12 cellular contexts compared by ENCODE assay signal in the genomic region with DNA sequence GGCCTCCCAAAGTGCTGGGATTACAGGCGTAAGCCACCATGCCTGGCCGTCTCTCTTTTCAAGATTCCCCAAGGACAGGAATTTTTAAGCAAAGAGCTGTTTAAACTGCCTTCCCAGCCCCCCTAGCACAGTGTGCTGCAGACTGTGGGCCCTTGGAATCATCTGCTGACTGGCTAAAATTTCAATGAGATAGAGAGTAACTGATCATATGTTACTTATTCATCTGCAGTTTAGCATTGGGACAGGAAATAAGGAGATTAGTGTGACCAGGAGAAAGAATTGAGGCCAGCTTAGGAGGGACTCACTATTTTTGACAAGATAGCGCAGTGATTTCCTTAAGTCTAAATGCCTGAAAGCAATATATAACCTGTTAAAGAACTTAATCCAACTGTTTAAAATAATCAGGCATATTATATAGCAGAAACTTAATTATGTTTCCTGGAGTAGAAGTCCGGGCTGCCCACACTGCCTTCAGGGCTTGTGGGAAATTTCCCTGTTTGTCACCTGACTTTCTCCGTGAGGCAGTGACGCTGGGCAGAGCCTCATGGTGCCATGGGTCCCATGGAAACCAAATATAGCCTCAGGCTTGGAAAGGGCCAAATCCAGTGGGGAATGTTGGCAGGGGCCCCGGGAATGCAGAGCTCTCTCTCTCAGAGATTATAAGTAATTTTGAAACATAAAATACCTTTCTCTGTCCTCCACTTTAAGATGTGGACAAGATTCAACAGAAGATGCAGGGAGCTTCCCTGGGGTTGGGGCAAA. TPM values are rescaled to one million over a fixed set of nuclear protein-coding genes. Genes with fewer than 3 reads are reported as not detected.
DNase-seq lines count a peak whose midpoint lies in the region; ATAC-seq lines count a peak whose summit lies in the region.
"Had no signal": no experiment of that assay in that cellular context is flagged by ENCODE, and none has a peak within 500 bp of the region (broad histone marks: within the 10 kb centered on the region; RNA-seq: fewer than 3 reads in every experiment).

No MANE protein-coding gene starts in this region.

- no peaks in the 10 kb centered on the region for H3K36me3 Mint-ChIP-seq in activated naive CD4-positive, alpha-beta T cell treated with anti-CD3 and anti-CD28 coated beads, Interleukin-2, amount 50 U/mL, for 72 hours

- peaks cover 0 to 14% of the 10 kb centered on the region in 2 experiments for H3K27me3 ChIP-seq in mesenchymal stem cell (ENCODE audit: control insufficient read depth in 1 of 2, insufficient read depth in 1 of 2, low read length in 2 of 2)

- H3K27ac Mint-ChIP-seq in activated naive CD4-positive, alpha-beta T cell treated with anti-CD3 and anti-CD28 coated beads, Interleukin-2, amount 50 U/mL, for 72 hours = peak overlapping the region in 1 of 2 donors; percentile 24
- H3K27ac Mint-ChIP-seq: activated naive CD4-positive, alpha-beta T cell treated with anti-CD3 and anti-CD28 coated beads, Interleukin-2, amount 50 U/mL, for 24 hours had no signal

- no peak overlapping the region for H2BK12ac ChIP-seq in mesenchymal stem cell (ENCODE audit: low read length in 2 of 2)

- H3K9me3 Mint-ChIP-seq in activated naive CD4-positive, alpha-beta T cell treated with anti-CD3 and anti-CD28 coated beads, Interleukin-2, amount 50 U/mL, for 72 hours = no peaks in the 10 kb centered on the region
- H3K9me3 Mint-ChIP-seq: activated naive CD4-positive, alpha-beta T cell treated with anti-CD3 and anti-CD28 coated beads, Interleukin-2, amount 50 U/mL, for 24 hours had no signal

- H3K27ac ChIP-seq in cingulate gyrus (ENCODE audit: low read depth, low read length) (peak overlapping the region; percentile 19), mesenchymal stem cell (ENCODE audit: low read length, poor library complexity, severe bottlenecking) (no peak overlapping the region)

- H3K4me1 ChIP-seq in mesenchymal stem cell (ENCODE audit: control insufficient read depth, insufficient read depth, low read depth, low read length) = no peaks in the 10 kb centered on the region

- no peak overlapping the region for H2BK120ac ChIP-seq in mesenchymal stem cell (ENCODE audit: low read depth, low read length)

- H3K4me2 ChIP-seq in mesenchymal stem cell (ENCODE audit: low read length, poor library complexity, severe bottlenecking) = no peak overlapping the region

- DNase-seq in AG08395 (ENCODE audit: low spot score) (peak; percentile 82), LoVo (ENCODE audit: low spot score) (peak; percentile 27), mesenchymal stem cell (peak; percentile 31)
- no peak for DNase-seq in stimulated activated CD4-positive, alpha-beta T cell treated with anti-CD3 and anti-CD28 coated beads, Interleukin-2, amount 100 ng/mL, for 24 hours
- DNase-seq in activated CD4-positive, CD25-positive, alpha-beta regulatory T cell treated with anti-CD3 and anti-CD28 coated beads, Interleukin-2, amount 50 U/mL, for 72 hours = no peak
- no peak for DNase-seq in activated naive CD4-positive, alpha-beta T cell treated with anti-CD3 and anti-CD28 coated beads, Interleukin-2, amount 50 U/mL, for 72 hours (ENCODE audit: low spot score in 2 of 2)
- DNase-seq: NCI-H1105 treated with DMSO at 0.1 percent for 48 hours, T-helper 9 cell had no signal

- H2BK15ac ChIP-seq in mesenchymal stem cell (ENCODE audit: low read depth, poor library complexity, severe bottlenecking) = no peak overlapping the region

- H3K4me3 ChIP-seq in mesenchymal stem cell (ENCODE audit: insufficient read depth in 1 of 2, low read depth in 1 of 2, low read length in 2 of 2) = no peak overlapping the region

- H3K36me3 ChIP-seq in mesenchymal stem cell (ENCODE audit: control insufficient read depth in 1 of 2, insufficient read depth in 2 of 2, low read depth in 1 of 2, low read length in 2 of 2) = peaks cover 0 to 52% of the 10 kb centered on the region in 2 experiments

- no peaks in the 10 kb centered on the region for H3K79me1 ChIP-seq in mesenchymal stem cell (replicated peaks; ENCODE audit: low read length, poor library complexity, severe bottlenecking)

- H4K91ac ChIP-seq in mesenchymal stem cell (ENCODE audit: low read length) = no peak overlapping the region

- no peak overlapping the region for H4K8ac ChIP-seq in mesenchymal stem cell (ENCODE audit: low read length)

- no peak overlapping the region for H2AK5ac ChIP-seq in mesenchymal stem cell (ENCODE audit: low read length, severe bottlenecking)

- H2BK5ac ChIP-seq in mesenchymal stem cell (ENCODE audit: low read depth, low read length, poor library complexity, severe bottlenecking) = no peak overlapping the region

- H3K14ac ChIP-seq in mesenchymal stem cell (ENCODE audit: low read length in 2 of 2) = no peak overlapping the region

- no peak overlapping the region for H3K18ac ChIP-seq in mesenchymal stem cell (ENCODE audit: low read depth in 1 of 2, low read length in 2 of 2)

- H2AFZ ChIP-seq in mesenchymal stem cell (ENCODE audit: low read depth, low read length) = no peak overlapping the region

- no peaks in the 10 kb centered on the region for H3K9me3 ChIP-seq in mesenchymal stem cell (ENCODE audit: control insufficient read depth, low read length)

- no peak overlapping the region for H3K4ac ChIP-seq in mesenchymal stem cell (ENCODE audit: low read depth in 1 of 2, low read length in 2 of 2)

- peak overlapping the region; percentile 44 for H3K9ac ChIP-seq in mesenchymal stem cell (ENCODE audit: low read length)

- H3K23ac ChIP-seq in mesenchymal stem cell (ENCODE audit: low read length in 2 of 2) = no peak overlapping the region

- 78% methylated on average over 5 of the region's 7 CpGs for WGBS in mesenchymal stem cell

- ATAC-seq in HG03469 (IDR thresholded peaks at IDR 0.05; ENCODE audit: unreplicated experiment) = no peak
- ATAC-seq in activated naive CD4-positive, alpha-beta T cell treated with anti-CD3 and anti-CD28 coated beads, Interleukin-2, amount 50 U/mL, for 72 hours = no peak

RNA-seq across cellular contexts. Expression of a gene that starts 22.8 kb away (rescaled TPM):
- not detected for polyA plus RNA-seq in mesenchymal stem cell (2013, experiment 1 of 2)
- polyA plus RNA-seq in mesenchymal stem cell (2013, experiment 2 of 2) = not detected
- under 1 TPM; 0.34 to 0.41 TPM for total RNA-seq in activated naive CD4-positive, alpha-beta T cell treated with anti-CD3 and anti-CD28 coated beads, Interleukin-2, amount 50 U/mL, for 72 hours

RNA-seq across cellular contexts. Expression of a gene that starts 37.1 kb away (rescaled TPM):
- polyA plus RNA-seq in mesenchymal stem cell (2013, experiment 1 of 2) = not detected
- not detected for polyA plus RNA-seq in mesenchymal stem cell (2013, experiment 2 of 2)
- total RNA-seq in activated naive CD4-positive, alpha-beta T cell treated with anti-CD3 and anti-CD28 coated beads, Interleukin-2, amount 50 U/mL, for 72 hours = not detected
- total RNA-seq: subcutaneous adipose tissue had no signal

RNA-seq across cellular contexts. Expression of a gene that starts 41.6 kb away (rescaled TPM):
- 3.8 TPM for polyA plus RNA-seq in mesenchymal stem cell (2013, experiment 1 of 2)
- 3.5 TPM for polyA plus RNA-seq in mesenchymal stem cell (2013, experiment 2 of 2)
- 1 to 10 TPM; 1.2 to 1.9 TPM for total RNA-seq in activated naive CD4-positive, alpha-beta T cell treated with anti-CD3 and anti-CD28 coated beads, Interleukin-2, amount 50 U/mL, for 72 hours

RNA-seq across cellular contexts. Expression of a gene that starts 46.6 kb away (rescaled TPM):
- polyA plus RNA-seq in mesenchymal stem cell (2013, experiment 1 of 2) = 50.4 TPM
- polyA plus RNA-seq in mesenchymal stem cell (2013, experiment 2 of 2) = 51.9 TPM
- total RNA-seq in activated naive CD4-positive, alpha-beta T cell treated with anti-CD3 and anti-CD28 coated beads, Interleukin-2, amount 50 U/mL, for 72 hours = 10 to 100 TPM; 36.5 to 49.1 TPM

RNA-seq across cellular contexts. Expression of a gene that starts 47.0 kb away (rescaled TPM):
- 96.0 TPM for polyA plus RNA-seq in mesenchymal stem cell (2013, experiment 1 of 2)
- polyA plus RNA-seq in mesenchymal stem cell (2013, experiment 2 of 2) = 87.5 TPM
- 100 to 1,000 TPM; 187 to 191 TPM for total RNA-seq in activated naive CD4-positive, alpha-beta T cell treated with anti-CD3 and anti-CD28 coated beads, Interleukin-2, amount 50 U/mL, for 72 hours

Comparison
In these comparisons a context has a peak if more than half of its experiments do, and no peak if none do; other contexts are left out.
1. DNase-seq: peak in AG08395 (single experiment), LoVo (single experiment) and mesenchymal stem cell (single experiment); none in stimulated activated CD4-positive, alpha-beta T cell treated with anti-CD3 and anti-CD28 coated beads, Interleukin-2, amount 100 ng/mL, for 24 hours (0 of 2), activated CD4-positive, CD25-positive, alpha-beta regulatory T cell treated with anti-CD3 and anti-CD28 coated beads, Interleukin-2, amount 50 U/mL, for 72 hours (single experiment) and activated naive CD4-positive, alpha-beta T cell treated with anti-CD3 and anti-CD28 coated beads, Interleukin-2, amount 50 U/mL, for 72 hours (0 of 2).